18 cellular contexts compared by ENCODE assay signal in genomic region chr6:33813246-33813904, GRCh38. TPM values are rescaled to one million over a fixed set of nuclear protein-coding genes. Genes with fewer than 3 reads are reported as not detected.
"Had no signal": no experiment of that assay in that cellular context is flagged by ENCODE, and none has a peak within 500 bp of the region (broad histone marks: within the 10 kb centered on the region; RNA-seq: fewer than 3 reads in every experiment).

No MANE protein-coding gene starts in this region.

- ATAC-seq: activated CD4-positive, alpha-beta T cell treated with anti-CD3 and anti-CD28 coated beads for 36 hours; T-helper 17 cell had no signal

- DNase-seq: activated B cell treated with CpG ODN at 0.5 μM for 24 hours; cerebellar nuclear complex; effector CD4-positive, alpha-beta T cell; tibial artery had no signal

- H3K36me3 ChIP-seq: left ventricle myocardium inferior, tibial artery had no signal

- H3K9me3 Mint-ChIP-seq: activated B cell treated with CpG ODN at 0.5 μM for 24 hours; activated CD4-positive, alpha-beta memory T cell treated with anti-CD3 and anti-CD28 coated beads for 36 hours; activated naive CD4-positive, alpha-beta T cell treated with anti-CD3 and anti-CD28 coated beads for 36 hours; dendritic cell treated with granulocyte-macrophage colony-stimulating factor and Interleukin-4, amounts not matched to agents 40 ng/mL and 50 ng/mL, for 4 days; natural killer cell; stimulated activated naive CD8-positive, alpha-beta T cell treated with anti-CD3 and anti-CD28 coated beads, Interleukin-15, Interleukin-2, amounts not matched to agents 100 ng/mL and 50 ng/mL, for 24 hours had no signal

- H3K36me3 Mint-ChIP-seq: activated CD4-positive, alpha-beta memory T cell treated with anti-CD3 and anti-CD28 coated beads for 36 hours; natural killer cell had no signal

- H3K9me3 ChIP-seq: left ventricle myocardium inferior, tibial artery had no signal

- H3K4me1 Mint-ChIP-seq: activated B cell treated with CpG ODN at 0.5 μM for 24 hours had no signal

- H2AFZ ChIP-seq: parathyroid adenoma had no signal

- H3K27ac Mint-ChIP-seq: activated B cell treated with CpG ODN at 0.5 μM for 24 hours; activated CD4-positive, alpha-beta memory T cell treated with anti-CD3 and anti-CD28 coated beads for 36 hours; activated CD4-positive, alpha-beta T cell treated with anti-CD3 and anti-CD28 coated beads for 36 hours; activated naive CD4-positive, alpha-beta T cell treated with anti-CD3 and anti-CD28 coated beads for 36 hours; dendritic cell treated with granulocyte-macrophage colony-stimulating factor and Interleukin-4, amounts not matched to agents 40 ng/mL and 50 ng/mL, for 4 days; natural killer cell; stimulated activated naive CD8-positive, alpha-beta T cell treated with anti-CD3 and anti-CD28 coated beads, Interleukin-15, Interleukin-2, amounts not matched to agents 100 ng/mL and 50 ng/mL, for 24 hours; T-helper 17 cell had no signal

- H3K27ac ChIP-seq: left ventricle myocardium inferior, parathyroid adenoma, tibial artery had no signal

- H3K79me2 ChIP-seq: parathyroid adenoma had no signal

- H3K4me1 ChIP-seq: parathyroid adenoma had no signal

- H3K9ac ChIP-seq: parathyroid adenoma had no signal

- H3K4me3 Mint-ChIP-seq: activated B cell treated with CpG ODN at 0.5 μM for 24 hours; activated CD4-positive, alpha-beta memory T cell treated with anti-CD3 and anti-CD28 coated beads for 36 hours; activated CD4-positive, alpha-beta T cell treated with anti-CD3 and anti-CD28 coated beads for 36 hours; activated naive CD4-positive, alpha-beta T cell treated with anti-CD3 and anti-CD28 coated beads for 36 hours; dendritic cell treated with granulocyte-macrophage colony-stimulating factor and Interleukin-4, amounts not matched to agents 40 ng/mL and 50 ng/mL, for 4 days; natural killer cell; stimulated activated naive CD8-positive, alpha-beta T cell treated with anti-CD3 and anti-CD28 coated beads, Interleukin-15, Interleukin-2, amounts not matched to agents 100 ng/mL and 50 ng/mL, for 24 hours; T-helper 17 cell had no signal

- H3K4me3 ChIP-seq: left ventricle myocardium inferior, tibial artery had no signal

RNA-seq across cellular contexts. Expression of gene MLN, which starts 9.6 kb away (rescaled TPM):
- total RNA-seq: activated B cell treated with CpG ODN at 0.5 μM for 24 hours; activated CD4-positive, alpha-beta memory T cell treated with anti-CD3 and anti-CD28 coated beads for 36 hours; activated CD4-positive, alpha-beta T cell treated with anti-CD3 and anti-CD28 coated beads for 36 hours; activated naive CD4-positive, alpha-beta T cell treated with anti-CD3 and anti-CD28 coated beads for 36 hours; epithelial cell of proximal tubule; fibroblast of villous mesenchyme; left ventricle myocardium inferior; natural killer cell; pulmonary artery endothelial cell; skeletal muscle tissue; T-helper 17 cell; urinary bladder had no signal
- polyA plus RNA-seq: urinary bladder had no signal
